Comparison of ENCODE assay signal across 9 cellular contexts in the genomic region with DNA sequence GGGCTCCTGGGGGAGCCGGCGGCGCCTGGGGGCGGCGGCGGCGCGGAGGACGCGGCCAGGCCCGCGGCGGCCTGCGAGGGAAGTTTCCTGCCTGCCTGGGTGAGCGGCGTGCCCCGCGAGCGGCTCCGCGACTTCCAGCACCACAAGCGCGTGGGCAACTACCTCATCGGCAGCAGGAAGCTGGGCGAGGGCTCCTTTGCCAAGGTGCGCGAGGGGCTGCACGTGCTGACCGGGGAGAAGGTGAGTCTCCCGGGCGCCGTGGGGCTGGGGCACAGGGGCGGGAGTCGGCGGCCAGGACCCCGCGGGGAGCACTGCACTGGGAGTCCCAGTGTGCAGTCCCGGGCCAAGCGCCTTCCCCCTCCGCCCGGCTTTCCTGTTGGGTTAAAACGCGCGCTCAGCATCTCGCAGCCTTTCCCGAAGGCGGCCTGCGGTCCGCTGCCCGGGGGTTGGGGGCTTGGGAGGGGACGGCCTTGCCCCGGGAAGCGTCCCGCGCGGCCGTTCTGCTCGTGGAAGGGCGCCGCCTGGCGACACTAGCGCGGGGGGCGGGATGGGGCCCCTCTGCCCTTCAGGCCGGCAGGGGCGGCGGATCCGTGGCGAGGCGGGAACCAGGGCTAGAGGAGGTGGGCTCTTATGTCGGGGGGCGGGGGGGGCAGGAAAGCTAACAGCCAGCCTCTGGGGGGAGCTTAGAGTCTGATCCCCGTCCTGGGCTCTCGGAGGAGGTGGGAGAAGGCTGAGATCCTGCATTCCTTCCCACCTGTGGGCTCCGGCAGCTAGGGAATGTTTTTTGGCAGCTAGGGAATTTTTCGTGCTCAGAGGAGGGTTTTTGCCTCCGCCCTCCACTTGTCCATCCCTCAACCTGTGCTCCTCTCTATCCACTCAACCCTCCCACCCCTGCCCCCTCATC. TPM values are rescaled to one million over a fixed set of nuclear protein-coding genes. Genes with fewer than 3 reads are reported as not detected.
A peak's percentile ranks its signal among the peaks of the same experiment; 100 is the strongest.
DNase-seq lines count a peak whose midpoint lies in the region; ATAC-seq and TF ChIP-seq lines count a peak whose summit lies in the region.
"Had no signal": no experiment of that assay in that cellular context is flagged by ENCODE, and none has a peak within 500 bp of the region (broad histone marks: within the 10 kb centered on the region; RNA-seq: fewer than 3 reads in every experiment).

No MANE protein-coding gene starts in this region.

- H3K9ac ChIP-seq in fibroblast of lung (ENCODE audit: insufficient read depth, low read length), result no peak overlapping the region

- CTCF ChIA-PET in activated CD8-positive, alpha-beta T cell treated with anti-CD3 and anti-CD28 coated beads for 36 hours (lab: Charles Lee), result interaction anchor here (0.7 to 2.1 kb wide), 6 partner anchors 8 to 246 kb away, joined by 3 to 7 read pairs (median 3); no protein-coding TSS in a partner anchor

- peak; percentile 54 for TF ChIP-seq CTCF in activated CD8-positive, alpha-beta T cell treated with anti-CD3 and anti-CD28 coated beads for 36 hours (IDR thresholded peaks at IDR 0.05)
- TF ChIP-seq CTCF in fibroblast of lung (conservative IDR thresholded peaks at IDR 0.05 in 1 of 2, IDR thresholded peaks at IDR 0.05 in 1 of 2; ENCODE audit: low read depth in 1 of 2, low read length in 2 of 2), result peak; percentile 13 to 25
- peak; percentile 6 for TF ChIP-seq CTCF in osteoblast (IDR thresholded peaks at IDR 0.05; ENCODE audit: extremely low read depth, low read depth, low read length)
- TF ChIP-seq CTCF in uterus (IDR thresholded peaks at IDR 0.05), result peak; percentile 49 to 63 (median 55)

- H2AFZ ChIP-seq in fibroblast of lung (ENCODE audit: low read length) (no peak overlapping the region), osteoblast (ENCODE audit: low read length) (no peak overlapping the region)

- H3K79me2 ChIP-seq in fibroblast of lung (ENCODE audit: control insufficient read depth, insufficient read depth, low read length) (no peaks in the 10 kb centered on the region), osteoblast (ENCODE audit: insufficient read depth, low read length) (no peaks in the 10 kb centered on the region)

- H3K36me3 Mint-ChIP-seq in activated CD8-positive, alpha-beta T cell treated with anti-CD3 and anti-CD28 coated beads for 36 hours (ENCODE audit: low read depth), result no peaks in the 10 kb centered on the region

- POLR2A ChIA-PET in activated CD8-positive, alpha-beta T cell treated with anti-CD3 and anti-CD28 coated beads for 36 hours (lab: Charles Lee), result no interaction called here

- peaks cover 50% of the 10 kb centered on the region for H3K27me3 Mint-ChIP-seq in activated CD8-positive, alpha-beta T cell treated with anti-CD3 and anti-CD28 coated beads for 36 hours

- H3K4me1 ChIP-seq in fibroblast of lung (ENCODE audit: control insufficient read depth, extremely low read depth, insufficient read depth, low read length) (no peaks in the 10 kb centered on the region), osteoblast (ENCODE audit: insufficient read depth, low read length) (no peaks in the 10 kb centered on the region), uterus (peaks cover 0 to 6% of the 10 kb centered on the region in 2 donors)

- H4K20me1 ChIP-seq in fibroblast of lung (ENCODE audit: control insufficient read depth, extremely low read depth, insufficient read depth, low read length), result no peaks in the 10 kb centered on the region
- H4K20me1 ChIP-seq in osteoblast (ENCODE audit: insufficient read depth, low read length), result no peaks in the 10 kb centered on the region

- H3K27me3 ChIP-seq in fibroblast of lung (ENCODE audit: control insufficient read depth, insufficient read depth, low read length) (peaks cover 21% of the 10 kb centered on the region), osteoblast (ENCODE audit: insufficient read depth, low read length) (peaks cover 43% of the 10 kb centered on the region), uterus (no peaks in the 10 kb centered on the region)

- no peaks in the 10 kb centered on the region for H3K9me3 ChIP-seq in fibroblast of lung (ENCODE audit: control insufficient read depth, insufficient read depth, low read depth, low read length)
- no peaks in the 10 kb centered on the region for H3K9me3 ChIP-seq in osteoblast (ENCODE audit: low read depth, low read length)
- no peaks in the 10 kb centered on the region for H3K9me3 ChIP-seq in uterus

- no peaks in the 10 kb centered on the region for H3K9me3 Mint-ChIP-seq in activated CD8-positive, alpha-beta T cell treated with anti-CD3 and anti-CD28 coated beads for 36 hours
- H3K9me3 Mint-ChIP-seq: T-helper 1 cell treated with Interleukin-12 subunit alpha and Interleukin-12 subunit beta and Interleukin-4 antibody, amounts not matched to agents 30 μg/mL and 1 μg/mL, for 36 hours had no signal

- peaks cover 6% of the 10 kb centered on the region for H3K4me1 Mint-ChIP-seq in activated CD8-positive, alpha-beta T cell treated with anti-CD3 and anti-CD28 coated beads for 36 hours (ENCODE audit: low read depth)

- intact Hi-C loops in activated CD8-positive, alpha-beta T cell treated with anti-CD3 and anti-CD28 coated beads for 36 hours (cut with micrococcal nuclease), result no loop called here
- intact Hi-C loops in uterus (cut with DNase I; ENCODE audit: low total_unique reads), result no loop called here

- no peak overlapping the region for H3K27ac ChIP-seq in fibroblast of lung (ENCODE audit: insufficient read depth, low read length)
- no peak overlapping the region for H3K27ac ChIP-seq in osteoblast (ENCODE audit: low read depth, low read length)
- peak overlapping the region; percentile 63 to 82 for H3K27ac ChIP-seq in uterus

- H3K4me2 ChIP-seq in fibroblast of lung (ENCODE audit: extremely low read depth, insufficient read depth, low read length) (peak overlapping the region; percentile 48), osteoblast (ENCODE audit: insufficient read depth, low read length) (peak overlapping the region; percentile 18)

- peak; percentile 71 for ATAC-seq in activated CD8-positive, alpha-beta T cell treated with anti-CD3 and anti-CD28 coated beads for 36 hours
- no peak for ATAC-seq in HG03108 (IDR thresholded peaks at IDR 0.05; ENCODE audit: unreplicated experiment)

- H3K36me3 ChIP-seq in fibroblast of lung (ENCODE audit: control insufficient read depth, insufficient read depth, low read length) (no peaks in the 10 kb centered on the region), osteoblast (ENCODE audit: insufficient read depth, low read length) (no peaks in the 10 kb centered on the region), uterus (no peaks in the 10 kb centered on the region)

- no peak overlapping the region for H3K27ac Mint-ChIP-seq in activated CD8-positive, alpha-beta T cell treated with anti-CD3 and anti-CD28 coated beads for 36 hours
- H3K27ac Mint-ChIP-seq: T-helper 1 cell treated with Interleukin-12 subunit alpha and Interleukin-12 subunit beta and Interleukin-4 antibody, amounts not matched to agents 30 μg/mL and 1 μg/mL, for 36 hours had no signal

- peak overlapping the region; percentile 40 for H3K4me3 Mint-ChIP-seq in activated CD8-positive, alpha-beta T cell treated with anti-CD3 and anti-CD28 coated beads for 36 hours

- peak; percentile 65 for DNase-seq in ELF-1 (ENCODE audit: low read depth, low spot score)
- DNase-seq in NAMALWA (ENCODE audit: low spot score), result peak; percentile 52
- DNase-seq in activated CD8-positive, alpha-beta T cell treated with anti-CD3 and anti-CD28 coated beads for 36 hours, result peak; percentile 59
- DNase-seq in fibroblast of lung (ENCODE audit: low read depth in 2 of 2), result peak in 1 of 2 donors; percentile 25
- peak; percentile 76 for DNase-seq in osteoblast (ENCODE audit: insufficient read length, low spot score, missing footprints)
- peak; percentile 46 to 53 for DNase-seq in uterus
- no peak for DNase-seq in A172 (ENCODE audit: low spot score)

- TF ChIP-seq POLR2A in uterus (IDR thresholded peaks at IDR 0.05), result no peak

- H3K4me3 ChIP-seq in fibroblast of lung (replicated peaks in 1 of 4; ENCODE audit: control extremely low read depth in 1 of 4, insufficient read depth in 1 of 4, low read depth in 3 of 4, low read length in 4 of 4) (peak overlapping the region in 2 of 4 experiments; percentile 16 to 53), osteoblast (ENCODE audit: insufficient read depth, low read length) (no peak overlapping the region), uterus (peak overlapping the region; percentile 52 to 72)

RNA-seq across cellular contexts. Expression of a gene that starts 1.1 kb away (rescaled TPM):
- total RNA-seq in activated CD8-positive, alpha-beta T cell treated with anti-CD3 and anti-CD28 coated beads for 36 hours, result under 1 TPM; 0.20 to 0.27 TPM
- total RNA-seq in fibroblast of lung (under 0.01 and 0.33 TPM in 2 replicates), osteoblast (under 0.01 TPM in 2 replicates), uterus (1 to 10 TPM; 1.5 to 8.8 (median 4.6) TPM)
- polyA plus RNA-seq in fibroblast of lung, result 0.09 and 0.25 TPM in 2 replicates
- polyA plus RNA-seq in fibroblast of lung (2012), result 0.19 and 0.21 TPM in 2 replicates
- polyA minus RNA-seq in fibroblast of lung (ENCODE audit: low replicate concordance), result 0.55 and 1.2 TPM in 2 replicates
- total RNA-seq in A172 (2014; rRNA removed; shearing (Covaris generic)), result 0.96 and 1.2 TPM in 2 replicates

Comparison
In these comparisons a context has a peak if more than half of its experiments do, and no peak if none do; other contexts are left out.
1. H3K27ac ChIP-seq: peak in uterus (2 of 2); none in fibroblast of lung (single experiment) and osteoblast (single experiment).
2. Peak in every context shown above with its lines, with median percentiles within 50 percentile points of each other: CTCF ChIP-seq.